9 cellular contexts compared by ENCODE assay signal in genomic region chr19:14472202-14472961, GRCh38. TPM values are rescaled to one million over a fixed set of nuclear protein-coding genes. Genes with fewer than 3 reads are reported as not detected.
DNase-seq lines count a peak whose midpoint lies in the region; ATAC-seq, FAIRE-seq and TF ChIP-seq lines count a peak whose summit lies in the region.
"Had no signal": no experiment of that assay in that cellular context is flagged by ENCODE, and none has a peak within 500 bp of the region (broad histone marks: within the 10 kb centered on the region; RNA-seq: fewer than 3 reads in every experiment).

No MANE protein-coding gene starts in this region.

- DNase-seq in GM18507 (ENCODE audit: extremely low spot score, insufficient read length, low read depth) (peak; percentile 78), NCI-H2171 (lab: John Stamatoyannopoulos, UW) (peak; percentile 70), dorsolateral prefrontal cortex (peak in 9 of 10 donors; percentile 47 to 74 (median 61)), lung microvascular endothelial cell (ENCODE audit: low read depth in 2 of 2) (peak; percentile 62 to 69), AML-193 (lab: John Stamatoyannopoulos, UW) (no peak)
- DNase-seq in activated CD4-positive, alpha-beta T cell treated with anti-CD3 and anti-CD28 coated beads, Interleukin-2, amount 50 U/mL, for 4 hours, result peak; percentile 84 to 89
- DNase-seq in stimulated activated CD8-positive, alpha-beta memory T cell treated with anti-CD3 and anti-CD28 coated beads, Interleukin-15, amount 100 ng/mL, for 48 hours (ENCODE audit: low read depth in 2 of 2), result peak; percentile 70 to 71

- peak overlapping the region in 4 of 59 donors; percentile 15 to 57 (median 22) for H3K27ac ChIP-seq in dorsolateral prefrontal cortex

- TF ChIP-seq CTCF in dorsolateral prefrontal cortex (IDR thresholded peaks at IDR 0.05 in 54 of 56, conservative IDR thresholded peaks at IDR 0.05 in 2 of 56; ENCODE audit: low read depth in 1 of 56, partially characterized antibody in 56 of 56), result peak; percentile 71 to 99 (median 96)

- peaks cover 0 to 14% (median 0%) of the 10 kb centered on the region in 45 donors for H3K27me3 ChIP-seq in dorsolateral prefrontal cortex

- peak overlapping the region in 46 of 59 donors; percentile 2 to 47 (median 27) for H3K4me3 ChIP-seq in dorsolateral prefrontal cortex

- intact Hi-C loops in dorsolateral prefrontal cortex (cut with DNase I), result loop anchor here (5.0 kb wide), 3 partner anchors 35 to 335 kb away; partner anchors contain the start of genes ASF1B (in 2 of the 2) and PKN1 (in 1 of the 2)

- FAIRE-seq in GM18507 (lab: Jason Lieb, UNC), result peak; percentile 59
- FAIRE-seq: islet of Langerhans had no signal

- ATAC-seq in GM21367 (IDR thresholded peaks at IDR 0.05; ENCODE audit: unreplicated experiment), result no peak

RNA-seq across cellular contexts. Expression of gene PTGER1, which starts 2.8 kb away (rescaled TPM):
- total RNA-seq in dorsolateral prefrontal cortex (1 to 10 TPM in 24 of 120 experiments, under 1 TPM in 58, not detected in 38; 0.29 to 4.1 (median 0.66) TPM), lung microvascular endothelial cell (under 0.01 and 0.20 TPM in 2 replicates)

RNA-seq across cellular contexts. Expression of gene GIPC1, which starts 23.5 kb away (rescaled TPM):
- total RNA-seq in dorsolateral prefrontal cortex (100 to 1,000 TPM in 13 of 120 experiments, 10 to 100 TPM in 107; 54.9 to 112 (median 87.4) TPM), lung microvascular endothelial cell (91.1 and 123 TPM in 2 replicates)

RNA-seq across cellular contexts. Expression of gene PKN1, which starts 39.3 kb away (rescaled TPM):
- 100 to 1,000 TPM in 6 of 120 experiments, 10 to 100 TPM in 114; 45.9 to 129 (median 73.3) TPM for total RNA-seq in dorsolateral prefrontal cortex
- 190 and 250 TPM in 2 replicates for total RNA-seq in lung microvascular endothelial cell

RNA-seq across cellular contexts. Expression of gene DNAJB1, which starts 45.8 kb away (rescaled TPM):
- total RNA-seq in dorsolateral prefrontal cortex, result 1,000 to 10,000 TPM in 2 of 120 experiments, 100 to 1,000 TPM in 67, 10 to 100 TPM in 51; 67.5 to 1,486 (median 107) TPM
- total RNA-seq in lung microvascular endothelial cell, result 20.7 and 28.4 TPM in 2 replicates

RNA-seq across cellular contexts. Expression of gene DDX39A, which starts 53.2 kb away (rescaled TPM):
- total RNA-seq in dorsolateral prefrontal cortex, result 10 to 100 TPM; 17.5 to 45.6 (median 29.1) TPM
- 52.5 and 64.1 TPM in 2 replicates for total RNA-seq in lung microvascular endothelial cell

Comparison
In these comparisons a context has a peak if more than half of its experiments do, and no peak if none do; other contexts are left out.
1. DNase-seq: peak in GM18507 (single experiment), NCI-H2171 (single experiment), activated CD4-positive, alpha-beta T cell treated with anti-CD3 and anti-CD28 coated beads, Interleukin-2, amount 50 U/mL, for 4 hours (2 of 2), dorsolateral prefrontal cortex (9 of 10), lung microvascular endothelial cell (2 of 2) and stimulated activated CD8-positive, alpha-beta memory T cell treated with anti-CD3 and anti-CD28 coated beads, Interleukin-15, amount 100 ng/mL, for 48 hours (2 of 2); none in AML-193 (0 of 2).